In the genomic region with DNA sequence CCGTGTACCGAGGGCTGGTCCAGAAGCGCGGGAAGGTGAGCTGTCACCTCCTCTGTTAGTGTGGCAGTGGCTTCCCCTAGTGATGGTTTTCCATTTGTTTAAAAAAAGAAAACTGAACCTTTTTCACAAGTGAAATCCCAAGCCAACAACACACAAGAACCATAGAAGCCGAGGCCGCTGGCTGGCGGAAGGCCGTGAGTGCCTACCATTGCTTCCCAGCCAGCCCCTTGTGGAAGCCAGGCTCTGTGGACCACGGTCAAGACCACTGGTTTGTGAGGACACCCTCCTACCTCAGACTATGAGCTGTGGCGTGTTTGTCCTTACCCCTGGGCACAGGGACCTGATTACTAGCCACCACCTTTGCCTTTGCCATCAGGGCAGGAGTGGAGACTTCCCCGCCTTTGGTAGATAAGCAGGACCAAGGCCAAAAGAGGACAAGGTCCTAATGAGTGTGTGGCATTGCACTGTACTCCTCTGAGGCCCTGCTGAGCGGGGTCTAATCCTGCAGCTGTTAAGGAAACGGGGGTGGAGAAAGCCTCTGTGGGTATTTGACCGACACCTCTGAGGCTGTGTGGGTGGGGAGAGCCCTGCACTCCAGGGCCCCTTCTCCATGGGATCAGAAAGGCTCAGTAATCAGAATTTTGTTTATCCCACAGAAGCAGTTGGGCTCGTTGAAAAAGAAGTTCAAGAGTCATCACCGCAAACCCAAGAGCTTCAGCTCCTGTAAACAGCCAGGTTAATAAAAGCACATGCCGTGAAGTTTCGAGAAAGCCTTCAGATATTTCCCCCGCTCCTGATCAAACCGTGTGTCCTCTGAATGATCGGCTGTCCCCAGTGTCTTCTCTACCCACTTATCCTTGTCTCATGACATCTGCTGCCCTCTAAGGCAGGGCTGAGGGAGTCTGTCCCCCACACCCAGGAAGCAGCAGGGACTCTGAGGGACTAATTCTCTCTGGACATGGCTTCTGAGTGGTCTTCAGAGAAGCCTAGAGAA, we compare ENCODE assay signal across 11 cellular contexts. TPM values are rescaled to one million over a fixed set of nuclear protein-coding genes. Genes with fewer than 3 reads are reported as not detected.
A peak's percentile ranks its signal among the peaks of the same experiment; 100 is the strongest.
DNase-seq lines count a peak whose midpoint lies in the region; ATAC-seq and TF ChIP-seq lines count a peak whose summit lies in the region.
"Had no signal": no experiment of that assay in that cellular context is flagged by ENCODE, and none has a peak within 500 bp of the region (broad histone marks: within the 10 kb centered on the region; RNA-seq: fewer than 3 reads in every experiment).

No MANE protein-coding gene starts in this region.

- peaks cover 12 to 17% of the 10 kb centered on the region in 2 donors for H3K4me1 ChIP-seq in naive thymus-derived CD4-positive, alpha-beta T cell (ENCODE audit: control insufficient read depth in 2 of 2, insufficient read depth in 2 of 2, low read length in 2 of 2)

- POLR2A ChIA-PET in CD4-positive, alpha-beta T cell (lab: Charles Lee), result interaction anchor here (7.4 kb wide), 1 partner anchor 12 kb away, joined by 109 read pairs; the partner anchor contains the start of genes STKLD1 and SURF4
- POLR2A ChIA-PET in naive thymus-derived CD4-positive, alpha-beta T cell (lab: Charles Lee), result no interaction called here

- peaks cover 70% of the 10 kb centered on the region for H3K36me3 Mint-ChIP-seq in CD4-positive, alpha-beta T cell (ENCODE audit: low read depth)
- peaks cover 34% of the 10 kb centered on the region for H3K36me3 Mint-ChIP-seq in HFFc6 (ENCODE audit: low read depth)
- H3K36me3 Mint-ChIP-seq in activated naive CD8-positive, alpha-beta T cell treated with anti-CD3 and anti-CD28 coated beads, Interleukin-2, amount 50 U/mL, for 24 hours (ENCODE audit: low read depth), result peaks cover 42% of the 10 kb centered on the region
- peaks cover 9 to 33% (median 13%) of the 10 kb centered on the region in 5 donors for H3K36me3 Mint-ChIP-seq in naive thymus-derived CD4-positive, alpha-beta T cell

- H3K36me3 ChIP-seq in naive thymus-derived CD4-positive, alpha-beta T cell (ENCODE audit: control insufficient read depth in 2 of 3, insufficient read depth in 3 of 3, low read length in 3 of 3), result peaks cover 24 to 84% (median 31%) of the 10 kb centered on the region in 3 experiments

- H3K27me3 ChIP-seq in CD4-positive, alpha-beta T cell (ENCODE audit: control insufficient read depth, insufficient read depth, low read length), result no peaks in the 10 kb centered on the region
- H3K27me3 ChIP-seq in naive thymus-derived CD4-positive, alpha-beta T cell (ENCODE audit: control insufficient read depth in 2 of 2, insufficient read depth in 2 of 2, low read length in 2 of 2), result no peaks in the 10 kb centered on the region
- H3K27me3 ChIP-seq: brain microvascular endothelial cell had no signal

- H3K27ac ChIP-seq in CD4-positive, alpha-beta T cell (ENCODE audit: low read depth, low read length), result no peak overlapping the region
- no peak overlapping the region for H3K27ac ChIP-seq in naive thymus-derived CD4-positive, alpha-beta T cell (ENCODE audit: low read depth, low read length)
- H3K27ac ChIP-seq: brain microvascular endothelial cell, psoas muscle had no signal

- peaks cover 25% of the 10 kb centered on the region for H3K4me1 Mint-ChIP-seq in CD4-positive, alpha-beta T cell (ENCODE audit: low read depth)
- peaks cover 19% of the 10 kb centered on the region for H3K4me1 Mint-ChIP-seq in HFFc6 (ENCODE audit: low read depth)
- H3K4me1 Mint-ChIP-seq in activated naive CD8-positive, alpha-beta T cell treated with anti-CD3 and anti-CD28 coated beads, Interleukin-2, amount 50 U/mL, for 24 hours, result peaks cover 44% of the 10 kb centered on the region
- peaks cover 16 to 31% (median 26%) of the 10 kb centered on the region in 7 donors for H3K4me1 Mint-ChIP-seq in naive thymus-derived CD4-positive, alpha-beta T cell

- ATAC-seq in CD4-positive, alpha-beta T cell (ENCODE audit: poor library complexity), result no peak
- ATAC-seq in activated naive CD8-positive, alpha-beta T cell treated with anti-CD3 and anti-CD28 coated beads, Interleukin-2, amount 50 U/mL, for 24 hours, result peak; percentile 19
- no peak for ATAC-seq in naive thymus-derived CD4-positive, alpha-beta T cell
- ATAC-seq: psoas muscle had no signal

- no peaks in the 10 kb centered on the region for H3K9me3 Mint-ChIP-seq in CD4-positive, alpha-beta T cell
- H3K9me3 Mint-ChIP-seq in HFFc6, result no peaks in the 10 kb centered on the region
- no peaks in the 10 kb centered on the region for H3K9me3 Mint-ChIP-seq in activated naive CD8-positive, alpha-beta T cell treated with anti-CD3 and anti-CD28 coated beads, Interleukin-2, amount 50 U/mL, for 24 hours
- no peaks in the 10 kb centered on the region for H3K9me3 Mint-ChIP-seq in naive thymus-derived CD4-positive, alpha-beta T cell
- H3K9me3 Mint-ChIP-seq: memory B cell had no signal

- no peak for DNase-seq in CD4-positive, alpha-beta T cell
- DNase-seq in HFFc6 (no peak), pons (ENCODE audit: low spot score) (no peak), mesenteric fat pad (ENCODE audit: low spot score) (no peak), head of caudate nucleus (no peak)
- no peak for DNase-seq in activated naive CD8-positive, alpha-beta T cell treated with anti-CD3 and anti-CD28 coated beads, Interleukin-2, amount 50 U/mL, for 24 hours
- DNase-seq in naive thymus-derived CD4-positive, alpha-beta T cell, result no peak
- DNase-seq: brain microvascular endothelial cell; psoas muscle; stimulated activated CD4-positive, alpha-beta T cell treated with anti-CD3 and anti-CD28 coated beads, Interleukin-4, amount 100 ng/mL, for 1 hour had no signal

- H3K9me3 ChIP-seq in CD4-positive, alpha-beta T cell (ENCODE audit: control insufficient read depth, low read length), result no peaks in the 10 kb centered on the region
- no peaks in the 10 kb centered on the region for H3K9me3 ChIP-seq in naive thymus-derived CD4-positive, alpha-beta T cell (ENCODE audit: control insufficient read depth in 2 of 3, low read length in 3 of 3)
- H3K9me3 ChIP-seq: psoas muscle had no signal

- H3K27ac Mint-ChIP-seq in CD4-positive, alpha-beta T cell, result peak overlapping the region; percentile 42
- peak overlapping the region; percentile 45 for H3K27ac Mint-ChIP-seq in HFFc6
- H3K27ac Mint-ChIP-seq in activated naive CD8-positive, alpha-beta T cell treated with anti-CD3 and anti-CD28 coated beads, Interleukin-2, amount 50 U/mL, for 24 hours, result peak overlapping the region; percentile 77
- H3K27ac Mint-ChIP-seq in naive thymus-derived CD4-positive, alpha-beta T cell, result peak overlapping the region in 5 of 9 donors; percentile 10 to 44 (median 34)
- H3K27ac Mint-ChIP-seq: memory B cell had no signal

- no peak overlapping the region for H3K4me3 ChIP-seq in naive thymus-derived CD4-positive, alpha-beta T cell (ENCODE audit: low read length)
- H3K4me3 ChIP-seq: psoas muscle had no signal

- no peak for TF ChIP-seq CTCF in CD4-positive, alpha-beta T cell (IDR thresholded peaks at IDR 0.05)
- no peak for TF ChIP-seq CTCF in HFFc6 (IDR thresholded peaks at IDR 0.05)

- intact Hi-C loops in CD4-positive, alpha-beta T cell (cut with DNase I, micrococcal nuclease), result no loop called here
- intact Hi-C loops in naive thymus-derived CD4-positive, alpha-beta T cell (cut with micrococcal nuclease), result no loop called here
- intact Hi-C loops in head of caudate nucleus (cut with DNase I), result no loop called here

- no peaks in the 10 kb centered on the region for H3K27me3 Mint-ChIP-seq in CD4-positive, alpha-beta T cell
- H3K27me3 Mint-ChIP-seq in HFFc6 (ENCODE audit: insufficient read depth), result peaks cover 6% of the 10 kb centered on the region
- no peaks in the 10 kb centered on the region for H3K27me3 Mint-ChIP-seq in activated naive CD8-positive, alpha-beta T cell treated with anti-CD3 and anti-CD28 coated beads, Interleukin-2, amount 50 U/mL, for 24 hours
- H3K27me3 Mint-ChIP-seq in naive thymus-derived CD4-positive, alpha-beta T cell, result no peaks in the 10 kb centered on the region
- H3K27me3 Mint-ChIP-seq: memory B cell had no signal

- CTCF ChIA-PET in CD4-positive, alpha-beta T cell (lab: Charles Lee), result interaction anchor here (2.6 kb wide), 1 partner anchor 10 kb away, joined by 8 read pairs; no protein-coding TSS in a partner anchor
- CTCF ChIA-PET in naive thymus-derived CD4-positive, alpha-beta T cell (lab: Charles Lee), result no interaction called here

- H3K4me3 Mint-ChIP-seq in CD4-positive, alpha-beta T cell, result peak overlapping the region; percentile 27
- H3K4me3 Mint-ChIP-seq in HFFc6, result no peak overlapping the region; the same call in 1 of the 2 replicates
- no peak overlapping the region for H3K4me3 Mint-ChIP-seq in activated naive CD8-positive, alpha-beta T cell treated with anti-CD3 and anti-CD28 coated beads, Interleukin-2, amount 50 U/mL, for 24 hours
- peak overlapping the region in 1 of 10 donors; percentile 19 for H3K4me3 Mint-ChIP-seq in naive thymus-derived CD4-positive, alpha-beta T cell
- H3K4me3 Mint-ChIP-seq: memory B cell had no signal

RNA-seq across cellular contexts. Expression of gene SURF2, which starts 4.3 kb away (rescaled TPM):
- total RNA-seq in CD4-positive, alpha-beta T cell, result 10 to 100 TPM; 12.7 TPM
- total RNA-seq in HFFc6 (2021; fragmentation: NEBNext Ultra II Directional; extraction: Animal tissue kit (Norgen Biotek cat#: 25700)), result 10 to 100 TPM; 16.6 to 20.9 (median 18.2) TPM
- 10 to 100 TPM; 15.0 to 23.5 (median 15.6) TPM for total RNA-seq in naive thymus-derived CD4-positive, alpha-beta T cell
- polyA plus RNA-seq in naive thymus-derived CD4-positive, alpha-beta T cell, result 10 to 100 TPM; 28.1 to 44.5 TPM
- 13.5 TPM for total RNA-seq in mesenteric fat pad

RNA-seq across cellular contexts. Expression of gene SURF1, which starts 4.4 kb away (rescaled TPM):
- 10 to 100 TPM; 42.5 to 45.9 TPM for total RNA-seq in CD4-positive, alpha-beta T cell
- total RNA-seq in HFFc6 (2021; fragmentation: NEBNext Ultra II Directional; extraction: Animal tissue kit (Norgen Biotek cat#: 25700)), result 10 to 100 TPM; 25.3 to 29.1 (median 26.8) TPM
- total RNA-seq in naive thymus-derived CD4-positive, alpha-beta T cell, result 10 to 100 TPM; 40.5 to 53.5 (median 47.9) TPM
- 100 to 1,000 TPM in 1 of 2 donors, 10 to 100 TPM in 1; 96.1 to 128 TPM for polyA plus RNA-seq in naive thymus-derived CD4-positive, alpha-beta T cell
- total RNA-seq in mesenteric fat pad, result 30.8 TPM

RNA-seq across cellular contexts. Expression of gene RPL7A, which starts 12.7 kb away (rescaled TPM):
- total RNA-seq in CD4-positive, alpha-beta T cell, result 1,000 to 10,000 TPM; 2,613 to 2,686 TPM
- total RNA-seq in HFFc6 (2021; fragmentation: NEBNext Ultra II Directional; extraction: Animal tissue kit (Norgen Biotek cat#: 25700)), result 1,000 to 10,000 TPM; 2,011 to 2,156 (median 2,046) TPM
- total RNA-seq in naive thymus-derived CD4-positive, alpha-beta T cell, result 1,000 to 10,000 TPM; 2,002 to 2,815 (median 2,428) TPM
- 1,000 to 10,000 TPM; 1,347 to 1,421 TPM for polyA plus RNA-seq in naive thymus-derived CD4-positive, alpha-beta T cell
- total RNA-seq in mesenteric fat pad, result 1,535 TPM

RNA-seq across cellular contexts. Expression of gene MED22, which starts 12.8 kb away (rescaled TPM):
- 10 to 100 TPM; 15.7 to 18.0 TPM for total RNA-seq in CD4-positive, alpha-beta T cell
- 10 to 100 TPM; 17.9 to 22.3 (median 20.8) TPM for total RNA-seq in HFFc6 (2021; fragmentation: NEBNext Ultra II Directional; extraction: Animal tissue kit (Norgen Biotek cat#: 25700))
- total RNA-seq in naive thymus-derived CD4-positive, alpha-beta T cell, result 10 to 100 TPM; 26.5 to 44.6 (median 32.8) TPM
- 10 to 100 TPM; 13.5 to 20.2 TPM for polyA plus RNA-seq in naive thymus-derived CD4-positive, alpha-beta T cell
- total RNA-seq in mesenteric fat pad, result 25.6 TPM

RNA-seq across cellular contexts. Expression of gene SURF4, which starts 15.2 kb away (rescaled TPM):
- 10 to 100 TPM; 90.7 to 94.6 TPM for total RNA-seq in CD4-positive, alpha-beta T cell
- total RNA-seq in HFFc6 (2021; fragmentation: NEBNext Ultra II Directional; extraction: Animal tissue kit (Norgen Biotek cat#: 25700)), result 100 to 1,000 TPM; 406 to 474 (median 417) TPM
- 100 to 1,000 TPM in 1 of 5 experiments, 10 to 100 TPM in 4; 72.5 to 196 (median 75.1) TPM for total RNA-seq in naive thymus-derived CD4-positive, alpha-beta T cell
- 100 to 1,000 TPM in 1 of 2 donors, 10 to 100 TPM in 1; 99.5 to 121 TPM for polyA plus RNA-seq in naive thymus-derived CD4-positive, alpha-beta T cell
- 211 TPM for total RNA-seq in mesenteric fat pad
